In genomic region chr17:7394452-7395191, GRCh38 we compare ENCODE assay signal across 8 cellular contexts. TPM values are rescaled to one million over a fixed set of nuclear protein-coding genes. Genes with fewer than 3 reads are reported as not detected.
DNase-seq lines count a peak whose midpoint lies in the region; ATAC-seq and TF ChIP-seq lines count a peak whose summit lies in the region.

PLSCR3 (minus strand) TSS chr17:7394525; CDS start chr17:7394110, 415 bp downstream.

- H3K36me3 Mint-ChIP-seq in activated naive CD4-positive, alpha-beta T cell treated with anti-CD3 and anti-CD28 coated beads, Interleukin-2, amount 50 U/mL, for 72 hours: peaks cover 9 to 19% of the 10 kb centered on the region in 2 donors

- H3K27me3 ChIP-seq in DOHH2 (ENCODE audit: control insufficient read depth, low read length) (no peaks in the 10 kb centered on the region), suprapubic skin (no peaks in the 10 kb centered on the region)

- H3K27ac ChIP-seq in DOHH2 (ENCODE audit: low read depth, low read length) (no peak within 1 kb of the TSS), suprapubic skin (peak within 1 kb of the TSS; percentile 80)

- H3K36me3 ChIP-seq in DOHH2 (ENCODE audit: control insufficient read depth, low read length) (no peaks in the 10 kb centered on the region), suprapubic skin (peaks cover 15% of the 10 kb centered on the region)

- peak; percentile 25 to 65 for TF ChIP-seq POLR2A in suprapubic skin (IDR thresholded peaks at IDR 0.05)

- no peaks in the 10 kb centered on the region for H3K9me2 ChIP-seq in DOHH2 (replicated peaks; ENCODE audit: control insufficient read depth, low read length)

- no peaks in the 10 kb centered on the region for H3K9me3 Mint-ChIP-seq in activated naive CD4-positive, alpha-beta T cell treated with anti-CD3 and anti-CD28 coated beads, Interleukin-2, amount 50 U/mL, for 72 hours

- TF ChIP-seq EP300 in suprapubic skin (IDR thresholded peaks at IDR 0.05): no peak

- no peaks in the 10 kb centered on the region for H4K20me1 ChIP-seq in DOHH2 (ENCODE audit: control insufficient read depth, insufficient read depth, low read depth, low read length)

- H3K79me2 ChIP-seq in DOHH2 (ENCODE audit: control insufficient read depth, low read length): peaks cover 6% of the 10 kb centered on the region; the same call in 1 of the 2 replicates

- H3K4me1 ChIP-seq in DOHH2 (ENCODE audit: control insufficient read depth, low read length): peaks cover 14% of the 10 kb centered on the region
- H3K4me1 ChIP-seq in suprapubic skin: peaks cover 20% of the 10 kb centered on the region

- 0% methylated on average over 7 of the region's 71 CpGs for WGBS in suprapubic skin

- no peaks in the 10 kb centered on the region for H3K9me3 ChIP-seq in DOHH2 (ENCODE audit: control insufficient read depth, insufficient read depth, low read length)
- H3K9me3 ChIP-seq in suprapubic skin: no peaks in the 10 kb centered on the region

- H3K4me2 ChIP-seq in DOHH2 (ENCODE audit: low read length): peak within 1 kb of the TSS; percentile 90

- DNase-seq in Kasumi-1 (lab: John Stamatoyannopoulos, UW) (peak; percentile 24 to 39), SKM-1 (lab: John Stamatoyannopoulos, UW; ENCODE audit: unreplicated experiment) (peak; percentile 18), glomerular endothelial cell (ENCODE audit: extremely low read depth, low read depth, low spot score) (no peak), omental fat pad (ENCODE audit: low spot score) (no peak), suprapubic skin (ENCODE audit: low spot score in 2 of 2) (peak; percentile 90 to 92)
- peak; percentile 88 to 90 for DNase-seq in activated naive CD4-positive, alpha-beta T cell treated with anti-CD3 and anti-CD28 coated beads, Interleukin-2, amount 50 U/mL, for 72 hours (ENCODE audit: low spot score in 2 of 2)

- TF ChIP-seq CTCF in DOHH2 (IDR thresholded peaks at IDR 0.05; ENCODE audit: low read depth, low read length, poor library complexity, severe bottlenecking): peak; percentile 52
- no peak for TF ChIP-seq CTCF in omental fat pad (IDR thresholded peaks at IDR 0.05)
- no peak for TF ChIP-seq CTCF in suprapubic skin (IDR thresholded peaks at IDR 0.05)

- H3K27ac Mint-ChIP-seq in activated naive CD4-positive, alpha-beta T cell treated with anti-CD3 and anti-CD28 coated beads, Interleukin-2, amount 50 U/mL, for 72 hours: peak within 1 kb of the TSS; percentile 86 to 95

- H3F3A ChIP-seq in DOHH2 (ENCODE audit: control insufficient read depth, insufficient read depth): peaks cover 7% of the 10 kb centered on the region

- ATAC-seq in GM21737 (IDR thresholded peaks at IDR 0.05; ENCODE audit: unreplicated experiment) (peak; percentile 69), omental fat pad (ENCODE audit: low FRiP score) (peak; percentile 89)
- ATAC-seq in activated naive CD4-positive, alpha-beta T cell treated with anti-CD3 and anti-CD28 coated beads, Interleukin-2, amount 50 U/mL, for 72 hours: peak; percentile 88 to 90

- H3K4me3 ChIP-seq in DOHH2 (ENCODE audit: low read length) (peak within 1 kb of the TSS; percentile 83), suprapubic skin (peak within 1 kb of the TSS; percentile 75)

RNA-seq across cellular contexts. Expression of gene PLSCR3, which starts in this region (rescaled TPM):
- 10 to 100 TPM; 58.2 to 77.5 TPM for total RNA-seq in activated naive CD4-positive, alpha-beta T cell treated with anti-CD3 and anti-CD28 coated beads, Interleukin-2, amount 50 U/mL, for 72 hours
- total RNA-seq in glomerular endothelial cell: 74.1 and 82.8 TPM in 2 replicates
- 10 to 100 TPM; 11.1 to 16.9 (median 16.6) TPM for total RNA-seq in omental fat pad
- total RNA-seq in suprapubic skin: 10 to 100 TPM; 21.6 to 55.3 (median 40.7) TPM

Comparison
In these comparisons a context has a peak if more than half of its experiments do, and no peak if none do; other contexts are left out.
1. DNase-seq: peak in Kasumi-1 (2 of 2), SKM-1 (single experiment), activated naive CD4-positive, alpha-beta T cell treated with anti-CD3 and anti-CD28 coated beads, Interleukin-2, amount 50 U/mL, for 72 hours (2 of 2) and suprapubic skin (2 of 2); none in glomerular endothelial cell (single experiment) and omental fat pad (single experiment).
2. Peak in every context shown above with its lines, with median percentiles within 50 percentile points of each other: ATAC-seq.